ENCODE assay signal across 9 cellular contexts in genomic region chr17:76120658-76121008, GRCh38. TPM values are rescaled to one million over a fixed set of nuclear protein-coding genes. Genes with fewer than 3 reads are reported as not detected.
DNase-seq lines count a peak whose midpoint lies in the region; ATAC-seq and TF ChIP-seq lines count a peak whose summit lies in the region.
"Had no signal": no experiment of that assay in that cellular context is flagged by ENCODE, and none has a peak within 500 bp of the region (broad histone marks: within the 10 kb centered on the region; RNA-seq: fewer than 3 reads in every experiment).

No MANE protein-coding gene starts in this region.

- H4K20me1 ChIP-seq in neural progenitor cell (ENCODE audit: low read depth), result no peaks in the 10 kb centered on the region

- no peak overlapping the region for H3K27ac ChIP-seq in neural progenitor cell
- no peak overlapping the region for H3K27ac ChIP-seq in A673 (ENCODE audit: low read depth, low read length, poor library complexity, severe bottlenecking)
- H3K27ac ChIP-seq: parathyroid adenoma had no signal

- no peaks in the 10 kb centered on the region for H3K79me2 ChIP-seq in neural progenitor cell (ENCODE audit: low read depth)
- H3K79me2 ChIP-seq: parathyroid adenoma had no signal

- intact Hi-C loops in A673 (cut with micrococcal nuclease; ENCODE audit: unreplicated experiment), result loop anchor here (1.0 kb wide), 2 partner anchors 62 to 159 kb away; no protein-coding TSS in a partner anchor

- no peak overlapping the region for H3K4me2 ChIP-seq in neural progenitor cell

- no peak for TF ChIP-seq CTCF in neural progenitor cell (IDR thresholded peaks at IDR 0.05)
- no peak for TF ChIP-seq CTCF in A673 (conservative IDR thresholded peaks at IDR 0.05; ENCODE audit: low read depth, low read length)

- no peaks in the 10 kb centered on the region for H3K9me3 Mint-ChIP-seq in activated T-cell treated with anti-CD3 and anti-CD28 coated beads, Interleukin-2, amount 50 U/mL, for 72 hours
- H3K9me3 Mint-ChIP-seq in neural progenitor cell, result no peaks in the 10 kb centered on the region

- POLR2A ChIA-PET in A673 (lab: Charles Lee; ENCODE audit: low non-redundant PET), result no interaction called here

- BruUV-seq in A673 (replicated peaks; lab: Mats Ljungman, UMichigan), result no TSS peak

- H2AFZ ChIP-seq in neural progenitor cell (replicated peaks), result no peak overlapping the region

- H3K27ac Mint-ChIP-seq in activated T-cell treated with anti-CD3 and anti-CD28 coated beads, Interleukin-2, amount 50 U/mL, for 72 hours, result peak overlapping the region; percentile 71
- peak overlapping the region; percentile 87 for H3K27ac Mint-ChIP-seq in neural progenitor cell
- H3K27ac Mint-ChIP-seq: activated naive CD8-positive, alpha-beta T cell had no signal

- H3K4me1 Mint-ChIP-seq in activated T-cell treated with anti-CD3 and anti-CD28 coated beads, Interleukin-2, amount 50 U/mL, for 72 hours (ENCODE audit: low read depth), result peaks cover 28% of the 10 kb centered on the region
- peaks cover 30% of the 10 kb centered on the region for H3K4me1 Mint-ChIP-seq in neural progenitor cell

- H3K9me3 ChIP-seq in neural progenitor cell (ENCODE audit: low read depth) (no peaks in the 10 kb centered on the region), A673 (ENCODE audit: low read depth, low read length, poor library complexity, severe bottlenecking) (no peaks in the 10 kb centered on the region)
- H3K9me3 ChIP-seq: esophagus squamous epithelium had no signal

- no peaks in the 10 kb centered on the region for H3K27me3 Mint-ChIP-seq in activated T-cell treated with anti-CD3 and anti-CD28 coated beads, Interleukin-2, amount 50 U/mL, for 72 hours (ENCODE audit: low read depth)
- H3K27me3 Mint-ChIP-seq in neural progenitor cell (ENCODE audit: insufficient read depth, low read depth), result peaks cover 2% of the 10 kb centered on the region
- H3K27me3 Mint-ChIP-seq: activated naive CD8-positive, alpha-beta T cell had no signal

- CTCF ChIA-PET in A673 (lab: Charles Lee), result interaction anchor here (0.7 to 1.3 kb wide), 4 partner anchors 51 to 159 kb away, joined by 4 to 36 read pairs (median 6); no protein-coding TSS in a partner anchor

- ATAC-seq in activated T-cell treated with anti-CD3 and anti-CD28 coated beads, Interleukin-2, amount 50 U/mL, for 72 hours (replicated peaks in 1 of 2), result no peak

- H3K4me3 Mint-ChIP-seq in activated T-cell treated with anti-CD3 and anti-CD28 coated beads, Interleukin-2, amount 50 U/mL, for 72 hours, result peak overlapping the region; percentile 40 to 46
- no peak overlapping the region for H3K4me3 Mint-ChIP-seq in neural progenitor cell
- H3K4me3 Mint-ChIP-seq: activated naive CD8-positive, alpha-beta T cell had no signal

- H3K36me3 Mint-ChIP-seq in activated T-cell treated with anti-CD3 and anti-CD28 coated beads, Interleukin-2, amount 50 U/mL, for 72 hours (ENCODE audit: insufficient read depth in 2 of 2), result no peaks in the 10 kb centered on the region
- H3K36me3 Mint-ChIP-seq in neural progenitor cell, result no peaks in the 10 kb centered on the region
- H3K36me3 Mint-ChIP-seq: activated naive CD8-positive, alpha-beta T cell had no signal

- peaks cover 6% of the 10 kb centered on the region for H3F3A ChIP-seq in neural progenitor cell (ENCODE audit: low read depth)

- no peak overlapping the region for H3K9ac ChIP-seq in neural progenitor cell
- H3K9ac ChIP-seq: parathyroid adenoma had no signal

- no peak for DNase-seq in activated T-cell treated with anti-CD3 and anti-CD28 coated beads, Interleukin-2, amount 50 U/mL, for 72 hours
- DNase-seq in activated T-cell treated with anti-CD3 and anti-CD28 coated beads, Interleukin-2, amount 50 U/mL, for 48 hours, result no peak
- DNase-seq in neural progenitor cell (ENCODE audit: low spot score) (no peak), A673 (ENCODE audit: low spot score) (no peak)
- DNase-seq: DMS79, esophagus squamous epithelium had no signal

- H3K4me1 ChIP-seq in neural progenitor cell (no peaks in the 10 kb centered on the region), A673 (ENCODE audit: insufficient read depth, low read length, poor library complexity, severe bottlenecking) (no peaks in the 10 kb centered on the region)
- H3K4me1 ChIP-seq: parathyroid adenoma had no signal

- H3K27me3 ChIP-seq in neural progenitor cell (peaks cover 10% of the 10 kb centered on the region), A673 (replicated peaks; ENCODE audit: insufficient read depth, low read depth, low read length, poor library complexity) (no peaks in the 10 kb centered on the region)
- H3K27me3 ChIP-seq: esophagus squamous epithelium had no signal

- H3K36me3 ChIP-seq in neural progenitor cell (no peaks in the 10 kb centered on the region), A673 (ENCODE audit: insufficient read depth, low read length, poor library complexity, severe bottlenecking) (no peaks in the 10 kb centered on the region)
- H3K36me3 ChIP-seq: esophagus squamous epithelium had no signal

- H3K4me3 ChIP-seq in neural progenitor cell, result no peak overlapping the region
- H3K4me3 ChIP-seq in A673 (ENCODE audit: low read depth, low read length, poor library complexity, severe bottlenecking), result no peak overlapping the region

RNA-seq across cellular contexts. Expression of gene EXOC7, which starts 17.0 kb away (rescaled TPM):
- 10 to 100 TPM; 66.7 to 77.8 TPM for total RNA-seq in activated T-cell treated with anti-CD3 and anti-CD28 coated beads, Interleukin-2, amount 50 U/mL, for 72 hours
- total RNA-seq in neural progenitor cell (ENCODE audit: low replicate concordance) (64.3 and 72.8 TPM in 2 replicates), A673 (2021) (115 and 117 TPM in 2 replicates)

RNA-seq across cellular contexts. Expression of gene FOXJ1, which starts 20.4 kb away (rescaled TPM):
- 1 to 10 TPM; 1.4 to 1.5 TPM for total RNA-seq in activated T-cell treated with anti-CD3 and anti-CD28 coated beads, Interleukin-2, amount 50 U/mL, for 72 hours
- total RNA-seq in neural progenitor cell (ENCODE audit: low replicate concordance) (0.49 and 1.7 TPM in 2 replicates), A673 (2021) (0.17 and 0.20 TPM in 2 replicates)
- total RNA-seq: lung microvascular endothelial cell had no signal

RNA-seq across cellular contexts. Expression of gene ZACN, which starts 41.7 kb away (rescaled TPM):
- total RNA-seq in activated T-cell treated with anti-CD3 and anti-CD28 coated beads, Interleukin-2, amount 50 U/mL, for 72 hours, result 10 to 100 TPM in 1 of 2 donors, 1 to 10 TPM in 1; 9.1 to 10.3 TPM
- total RNA-seq in neural progenitor cell (ENCODE audit: low replicate concordance), result not detected in 2 replicates
- total RNA-seq in A673 (2021), result not detected in 2 replicates
- total RNA-seq: esophagus squamous epithelium, lung microvascular endothelial cell had no signal

RNA-seq across cellular contexts. Expression of gene GALR2, which starts 46.1 kb away (rescaled TPM):
- 10 to 100 TPM in 1 of 2 donors, 1 to 10 TPM in 1; 9.5 to 10.6 TPM for total RNA-seq in activated T-cell treated with anti-CD3 and anti-CD28 coated beads, Interleukin-2, amount 50 U/mL, for 72 hours
- not detected in 2 replicates for total RNA-seq in neural progenitor cell (ENCODE audit: low replicate concordance)
- total RNA-seq in A673 (2021), result not detected in 2 replicates

RNA-seq across cellular contexts. Expression of gene SRP68, which starts 48.3 kb away (rescaled TPM):
- total RNA-seq in activated T-cell treated with anti-CD3 and anti-CD28 coated beads, Interleukin-2, amount 50 U/mL, for 72 hours, result 100 to 1,000 TPM; 138 to 144 TPM
- 31.7 and 32.8 TPM in 2 replicates for total RNA-seq in neural progenitor cell (ENCODE audit: low replicate concordance)
- total RNA-seq in A673 (2021), result 96.4 and 101 TPM in 2 replicates
